ENCODE assay signal across 14 cellular contexts in the genomic region with DNA sequence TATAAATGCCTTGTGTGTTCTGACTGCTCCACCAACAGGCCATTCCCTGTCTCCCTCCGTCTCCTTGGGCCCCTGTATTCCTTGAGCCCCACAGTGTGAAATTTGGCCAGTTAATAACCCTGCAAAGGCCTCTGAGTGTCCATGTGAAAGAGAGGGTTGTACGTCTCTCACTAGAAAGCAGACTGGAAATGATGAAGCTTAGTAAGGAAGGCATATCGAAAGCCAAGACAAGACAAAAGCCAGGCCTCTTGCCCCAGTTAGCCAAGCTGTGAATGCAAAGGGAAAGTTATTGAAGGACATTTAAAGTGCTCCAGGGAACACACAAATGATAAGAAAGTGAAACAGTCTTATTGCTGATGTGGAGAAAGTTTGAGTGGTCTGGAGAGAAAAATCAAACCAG.
"Had no signal": no experiment of that assay in that cellular context is flagged by ENCODE, and none has a peak within 500 bp of the region (broad histone marks: within the 10 kb centered on the region; RNA-seq: fewer than 3 reads in every experiment).

No MANE protein-coding gene starts in this region.

- H3K9me3 ChIP-seq: esophagus squamous epithelium, right atrium auricular region had no signal

- H3K27me3 Mint-ChIP-seq: naive B cell had no signal

- DNase-seq: effector memory CD4-positive, alpha-beta T cell; esophagus squamous epithelium; foreskin fibroblast; immature natural killer cell; naive B cell; small intestine; stimulated activated CD4-positive, alpha-beta T cell treated with anti-CD3 and anti-CD28 coated beads, Interleukin-12 subunit alpha, Interleukin-12 subunit beta, amount 100 ng/mL, for 4 hours; stimulated activated naive CD4-positive, alpha-beta T cell; stomach had no signal

- H3K36me3 Mint-ChIP-seq: immature natural killer cell, naive B cell had no signal

- H3K4me1 ChIP-seq: esophagus squamous epithelium, gastroesophageal sphincter, parathyroid adenoma, right atrium auricular region, stomach had no signal

- H3K4me1 Mint-ChIP-seq: immature natural killer cell, naive B cell, nephron had no signal

- H3K27ac ChIP-seq: epithelial cell of prostate, esophagus squamous epithelium, gastroesophageal sphincter, parathyroid adenoma, right atrium auricular region, stomach had no signal

- H3K4me3 ChIP-seq: esophagus squamous epithelium, gastroesophageal sphincter, right atrium auricular region, stomach had no signal

- H3K36me3 ChIP-seq: esophagus squamous epithelium, gastroesophageal sphincter, right atrium auricular region, stomach had no signal

- H3K9ac ChIP-seq: parathyroid adenoma had no signal

- H3K27me3 ChIP-seq: esophagus squamous epithelium, gastroesophageal sphincter, right atrium auricular region, stomach had no signal

- H3K4me3 Mint-ChIP-seq: immature natural killer cell, naive B cell, nephron had no signal

- H3K9me3 Mint-ChIP-seq: naive B cell had no signal

- H3K27ac Mint-ChIP-seq: immature natural killer cell, naive B cell, nephron had no signal
